9 cellular contexts compared by ENCODE assay signal in the genomic region with DNA sequence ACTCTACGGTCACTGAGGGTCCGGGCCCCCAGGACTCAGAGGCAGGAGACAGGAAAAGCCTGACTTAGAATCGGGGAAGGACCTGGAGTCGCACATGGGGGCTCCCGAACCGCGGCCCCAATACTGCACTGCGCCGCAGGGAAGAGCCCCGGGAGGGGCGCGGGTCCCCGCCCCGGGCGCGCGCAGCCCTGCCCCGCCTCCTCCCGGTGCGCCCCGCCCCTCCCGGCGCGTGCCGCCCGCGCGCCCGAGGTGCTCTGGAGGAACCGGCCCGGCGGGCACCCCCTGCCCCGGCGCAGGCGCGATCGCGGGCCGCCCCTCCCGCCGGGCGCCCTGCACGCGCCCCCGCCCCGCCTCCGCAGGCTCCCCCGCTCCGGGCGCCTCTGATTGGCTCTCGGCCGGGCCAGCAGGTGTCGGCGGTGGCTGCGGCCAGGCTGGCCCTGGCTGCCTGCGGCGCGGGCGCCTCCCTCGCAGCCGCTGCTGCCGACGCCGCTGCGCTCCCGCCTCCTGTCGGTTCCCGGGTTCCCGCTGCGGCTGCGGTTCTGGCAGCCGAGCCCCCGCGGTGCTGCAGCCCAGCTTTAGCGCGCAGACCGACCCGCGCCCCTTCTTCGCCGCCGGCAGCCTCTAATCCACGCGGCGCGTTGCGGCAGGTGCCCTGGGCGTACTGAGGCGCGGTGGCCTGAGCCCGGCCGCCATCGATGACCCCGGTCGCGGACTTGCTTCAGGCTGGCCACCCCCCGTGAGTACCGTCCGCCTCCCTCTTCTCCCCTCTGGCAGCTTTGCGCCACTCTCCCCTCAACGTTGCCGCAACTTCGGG. TPM values are rescaled to one million over a fixed set of nuclear protein-coding genes. Genes with fewer than 3 reads are reported as not detected.
DNase-seq lines count a peak whose midpoint lies in the region; ATAC-seq and TF ChIP-seq lines count a peak whose summit lies in the region.
"Had no signal": no experiment of that assay in that cellular context is flagged by ENCODE, and none has a peak within 500 bp of the region (broad histone marks: within the 10 kb centered on the region; RNA-seq: fewer than 3 reads in every experiment).

A gene (plus strand): TSS at position 429 of the 814 bp plus-strand sequence. CDS start 91,208 bp downstream, outside the sequence.

- no peaks in the 10 kb centered on the region for H3K36me3 Mint-ChIP-seq in T-helper 2 cell treated with Interferon-gamma antibody and Interleukin-4, amounts not matched to agents 5 μg/mL and 100 μg/mL, for 36 hours (ENCODE audit: low read depth)
- peaks cover 0 to 20% of the 10 kb centered on the region in 2 donors for H3K36me3 Mint-ChIP-seq in naive B cell

- intact Hi-C loops in esophagus muscularis mucosa (cut with DNase I), result no loop called here
- intact Hi-C loops in aorta (cut with DNase I), result no loop called here

- peak within 1 kb of the TSS; percentile 75 for H3K4me3 Mint-ChIP-seq in T-helper 2 cell treated with Interferon-gamma antibody and Interleukin-4, amounts not matched to agents 5 μg/mL and 100 μg/mL, for 36 hours
- peak within 1 kb of the TSS; percentile 66 to 90 (median 81) for H3K4me3 Mint-ChIP-seq in naive B cell

- H3K9me3 ChIP-seq in esophagus muscularis mucosa (no peaks in the 10 kb centered on the region), aorta (ENCODE audit: control insufficient read depth, low read length) (no peaks in the 10 kb centered on the region)

- H3K36me3 ChIP-seq in esophagus muscularis mucosa (no peaks in the 10 kb centered on the region), aorta (ENCODE audit: control insufficient read depth in 1 of 2, insufficient read depth in 2 of 2, low read length in 1 of 2) (no peaks in the 10 kb centered on the region)

- H3K4me3 ChIP-seq in esophagus muscularis mucosa (peak within 1 kb of the TSS; percentile 58 to 62 (median 60)), aorta (ENCODE audit: low read length in 2 of 2) (peak within 1 kb of the TSS; percentile 64 to 77)

- DNase-seq in NCI-H187 (lab: John Stamatoyannopoulos, UW) (peak; percentile 23 to 68), NCI-H187 treated with DMSO at 0.1 percent for 48 hours (lab: John Stamatoyannopoulos, UW) (no peak), esophagus muscularis mucosa (ENCODE audit: extremely low spot score) (no peak), naive B cell (no peak), aorta (peak in 1 of 2 donors; percentile 81)
- DNase-seq in T-helper 2 cell treated with Interferon-gamma antibody and Interleukin-4, amounts not matched to agents 5 μg/mL and 100 μg/mL, for 36 hours (ENCODE audit: low spot score), result peak; percentile 24
- DNase-seq: DND-41 had no signal

- no peak for TF ChIP-seq POLR2A in esophagus muscularis mucosa (IDR thresholded peaks at IDR 0.05; ENCODE audit: low read depth)

- peaks cover 51% of the 10 kb centered on the region for H3K27me3 Mint-ChIP-seq in T-helper 2 cell treated with Interferon-gamma antibody and Interleukin-4, amounts not matched to agents 5 μg/mL and 100 μg/mL, for 36 hours (ENCODE audit: low read depth)
- peaks cover 55 to 81% (median 79%) of the 10 kb centered on the region in 3 donors for H3K27me3 Mint-ChIP-seq in naive B cell

- no peaks in the 10 kb centered on the region for H3K9me3 Mint-ChIP-seq in T-helper 2 cell treated with Interferon-gamma antibody and Interleukin-4, amounts not matched to agents 5 μg/mL and 100 μg/mL, for 36 hours
- peaks cover 0 to 16% (median 2%) of the 10 kb centered on the region in 7 donors for H3K9me3 Mint-ChIP-seq in naive B cell

- WGBS in esophagus muscularis mucosa, result 0% methylated on average over 8 of the region's 103 CpGs
- WGBS in aorta, 2 donors, result 0 to 1% methylated on average over 50 to 103 of the region's 103 CpGs

- H3K4me1 ChIP-seq in esophagus muscularis mucosa (peaks cover 13 to 29% (median 22%) of the 10 kb centered on the region in 4 donors), aorta (ENCODE audit: control insufficient read depth in 1 of 2, insufficient read depth in 2 of 2, low read length in 2 of 2) (no peaks in the 10 kb centered on the region)

- no peak for TF ChIP-seq EP300 in esophagus muscularis mucosa (IDR thresholded peaks at IDR 0.05)

- H3K27me3 ChIP-seq in esophagus muscularis mucosa (peaks cover 0 to 69% (median 26%) of the 10 kb centered on the region in 4 donors), aorta (ENCODE audit: control insufficient read depth in 1 of 2, insufficient read depth in 2 of 2, low read length in 1 of 2) (no peaks in the 10 kb centered on the region)

- peaks cover 3% of the 10 kb centered on the region for H3K4me1 Mint-ChIP-seq in T-helper 2 cell treated with Interferon-gamma antibody and Interleukin-4, amounts not matched to agents 5 μg/mL and 100 μg/mL, for 36 hours (ENCODE audit: low read depth)
- H3K4me1 Mint-ChIP-seq in naive B cell, result peaks cover 19 to 27% (median 23%) of the 10 kb centered on the region in 3 donors

- ATAC-seq in GM21786 (IDR thresholded peaks at IDR 0.05; ENCODE audit: unreplicated experiment) (peak; percentile 66), naive B cell (ENCODE audit: low read depth in 2 of 2) (peak; percentile 27 to 37), aorta (ENCODE audit: low FRiP score) (peak; percentile 76)

- H3K27ac Mint-ChIP-seq in T-helper 2 cell treated with Interferon-gamma antibody and Interleukin-4, amounts not matched to agents 5 μg/mL and 100 μg/mL, for 36 hours, result no peak within 1 kb of the TSS
- H3K27ac Mint-ChIP-seq in naive B cell, result peak within 1 kb of the TSS in 1 of 6 donors; percentile 44

- H3K27ac ChIP-seq in esophagus muscularis mucosa (replicated peaks in 1 of 4), result peak within 1 kb of the TSS in 1 of 4 donors; percentile 48
- no peak within 1 kb of the TSS for H3K27ac ChIP-seq in aorta (ENCODE audit: low read depth in 1 of 2, low read length in 2 of 2)

- peak; percentile 17; the same call in 1 of the 2 replicates for TF ChIP-seq CTCF in LNCAP (IDR thresholded peaks at IDR 0.05)
- TF ChIP-seq CTCF in esophagus muscularis mucosa (IDR thresholded peaks at IDR 0.05), result no peak

RNA-seq across cellular contexts. Expression of the gene that starts here (rescaled TPM):
- total RNA-seq in esophagus muscularis mucosa, result 1 to 10 TPM; 3.3 to 7.2 (median 5.8) TPM
- not detected for polyA plus RNA-seq in naive B cell (ENCODE audit: low read depth in 6 of 6)
- 10 to 100 TPM; 10.3 to 11.0 TPM for total RNA-seq in aorta
- polyA plus RNA-seq in aorta, result under 1 TPM; 0.15 to 0.63 TPM

Comparison
In these comparisons a context has a peak if more than half of its experiments do, and no peak if none do; other contexts are left out.
1. DNase-seq: peak in NCI-H187 (2 of 2) and T-helper 2 cell treated with Interferon-gamma antibody and Interleukin-4, amounts not matched to agents 5 μg/mL and 100 μg/mL, for 36 hours (single experiment); none in NCI-H187 treated with DMSO at 0.1 percent for 48 hours (single experiment), esophagus muscularis mucosa (single experiment) and naive B cell (single experiment).
2. Peak in ATAC-seq in naive B cell; RNA of the gene not detected or under 1 TPM.
3. Peak in every context shown above with its lines, with median percentiles within 50 percentile points of each other: ATAC-seq.